Comparison of ENCODE assay signal across 12 cellular contexts in the genomic region with DNA sequence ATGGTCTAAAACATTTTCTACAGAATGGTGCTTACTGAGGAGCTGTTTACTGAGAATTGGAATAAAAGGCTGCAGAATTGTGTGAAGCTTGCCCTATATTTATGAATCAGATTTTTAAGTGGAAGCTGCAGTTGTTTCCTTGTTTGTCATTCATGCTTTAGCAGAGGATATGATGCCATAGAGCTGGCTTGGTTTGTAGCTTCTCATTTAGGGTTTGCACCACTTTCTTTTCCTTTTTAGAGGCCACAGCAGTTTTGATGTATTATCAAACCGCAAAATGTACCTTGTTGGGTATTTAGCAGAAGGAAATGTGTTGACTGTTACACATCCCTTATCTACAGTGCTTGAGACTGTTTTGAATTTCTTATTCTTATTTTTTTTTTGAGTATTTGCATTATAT.
DNase-seq lines count a peak whose midpoint lies in the region; ATAC-seq and TF ChIP-seq lines count a peak whose summit lies in the region.
"Had no signal": no experiment of that assay in that cellular context is flagged by ENCODE, and none has a peak within 500 bp of the region (broad histone marks: within the 10 kb centered on the region; RNA-seq: fewer than 3 reads in every experiment).

No MANE protein-coding gene starts in this region.

- H3K9me2 ChIP-seq in Loucy (replicated peaks; ENCODE audit: low read depth, low read length), result no peaks in the 10 kb centered on the region

- H3K27ac Mint-ChIP-seq in CD8-positive, alpha-beta T cell, result peak overlapping the region; percentile 83
- peak overlapping the region; percentile 29 to 84 for H3K27ac Mint-ChIP-seq in activated naive CD4-positive, alpha-beta T cell treated with anti-CD3 and anti-CD28 coated beads, Interleukin-2, amount 50 U/mL, for 72 hours
- H3K27ac Mint-ChIP-seq in naive thymus-derived CD8-positive, alpha-beta T cell, result peak overlapping the region; percentile 21 to 90 (median 84)
- H3K27ac Mint-ChIP-seq: brain had no signal

- no peaks in the 10 kb centered on the region for H3K27me3 Mint-ChIP-seq in CD8-positive, alpha-beta T cell (ENCODE audit: low read depth)
- H3K27me3 Mint-ChIP-seq in naive thymus-derived CD8-positive, alpha-beta T cell, result no peaks in the 10 kb centered on the region
- H3K27me3 Mint-ChIP-seq: brain had no signal

- no peak overlapping the region for H3K9ac ChIP-seq in Loucy (ENCODE audit: low read depth, low read length, poor library complexity, severe bottlenecking)

- POLR2A ChIA-PET in CD8-positive, alpha-beta T cell (lab: Charles Lee), result interaction anchor here (1.1 to 7.6 kb wide), 3 partner anchors 22 to 66 kb away, joined by 3 to 61 read pairs (median 14); a partner anchor contains a TSS
- POLR2A ChIA-PET in naive thymus-derived CD8-positive, alpha-beta T cell (lab: Charles Lee), result interaction anchor here (1.1 to 4.3 kb wide), 5 partner anchors 28 to 246 kb away, joined by 3 to 42 read pairs (median 5); a partner anchor contains a TSS

- H3K27ac ChIP-seq in CD8-positive, alpha-beta T cell (ENCODE audit: low read depth, low read length), result peak overlapping the region; percentile 15

- H3K4me1 ChIP-seq in CD8-positive, alpha-beta T cell (ENCODE audit: insufficient read depth, low read length), result peaks cover 68% of the 10 kb centered on the region
- H3K4me1 ChIP-seq in Loucy (ENCODE audit: insufficient read depth, low read length, poor library complexity, severe bottlenecking), result peaks cover 26% of the 10 kb centered on the region

- peak; percentile 89 for ATAC-seq in CD8-positive, alpha-beta T cell
- ATAC-seq in activated naive CD4-positive, alpha-beta T cell treated with anti-CD3 and anti-CD28 coated beads, Interleukin-2, amount 50 U/mL, for 72 hours, result peak; percentile 33 to 61
- peak; percentile 81 to 93 for ATAC-seq in naive thymus-derived CD8-positive, alpha-beta T cell

- no peak for TF ChIP-seq CTCF in CD8-positive, alpha-beta T cell (IDR thresholded peaks at IDR 0.05)
- no peak for TF ChIP-seq CTCF in Loucy (conservative IDR thresholded peaks at IDR 0.05; ENCODE audit: low read length)

- peak overlapping the region; percentile 65 for H3K4me3 Mint-ChIP-seq in CD8-positive, alpha-beta T cell
- peak overlapping the region; percentile 27 to 71 (median 53) for H3K4me3 Mint-ChIP-seq in naive thymus-derived CD8-positive, alpha-beta T cell
- H3K4me3 Mint-ChIP-seq: brain had no signal

- H3K36me3 ChIP-seq in CD8-positive, alpha-beta T cell (ENCODE audit: insufficient read depth, low read length), result peaks cover 4% of the 10 kb centered on the region
- peaks cover 50% of the 10 kb centered on the region for H3K36me3 ChIP-seq in Loucy (ENCODE audit: insufficient read depth, low read length)

- no peak overlapping the region for H2AFZ ChIP-seq in Loucy (ENCODE audit: low read length)

- peak in 2 of 7 experiments; percentile 21 to 36 for DNase-seq in CD8-positive, alpha-beta T cell
- DNase-seq in activated naive CD4-positive, alpha-beta T cell treated with anti-CD3 and anti-CD28 coated beads, Interleukin-2, amount 50 U/mL, for 72 hours (ENCODE audit: low spot score in 2 of 2), result no peak
- peak in 6 of 10 donors; percentile 21 to 85 (median 60) for DNase-seq in naive thymus-derived CD8-positive, alpha-beta T cell
- DNase-seq in NCI-H226 (no peak), nucleus accumbens (lab: John Stamatoyannopoulos, UW) (no peak), AG08396 (ENCODE audit: low spot score) (no peak)
- DNase-seq: mesenchymal stem cell, NCI-H1105, NCI-H526 treated with DMSO at 0.1 percent for 48 hours, posterior cingulate gyrus had no signal

- intact Hi-C loops in CD8-positive, alpha-beta T cell (cut with DNase I, micrococcal nuclease), result loop anchor here (1.0 to 2.0 kb wide), 5 partner anchors 8 to 66 kb away; a partner anchor contains a TSS

- peaks cover 64% of the 10 kb centered on the region for H3K4me1 Mint-ChIP-seq in CD8-positive, alpha-beta T cell (ENCODE audit: low read depth)
- H3K4me1 Mint-ChIP-seq in naive thymus-derived CD8-positive, alpha-beta T cell, result peaks cover 19 to 62% (median 59%) of the 10 kb centered on the region in 4 donors
- H3K4me1 Mint-ChIP-seq: brain had no signal

- no peaks in the 10 kb centered on the region for H3K27me3 ChIP-seq in CD8-positive, alpha-beta T cell (ENCODE audit: insufficient read depth, low read length)
- no peaks in the 10 kb centered on the region for H3K27me3 ChIP-seq in Loucy (ENCODE audit: insufficient read depth, low read length, poor library complexity, severe bottlenecking)

- H3K4me3 ChIP-seq in CD8-positive, alpha-beta T cell (ENCODE audit: low read depth, low read length), result no peak overlapping the region
- H3K4me3 ChIP-seq in Loucy (ENCODE audit: low read length, poor library complexity, severe bottlenecking), result peak overlapping the region; percentile 17

- H3K36me3 Mint-ChIP-seq in CD8-positive, alpha-beta T cell, result peaks cover 38% of the 10 kb centered on the region
- H3K36me3 Mint-ChIP-seq in activated naive CD4-positive, alpha-beta T cell treated with anti-CD3 and anti-CD28 coated beads, Interleukin-2, amount 50 U/mL, for 72 hours, result peaks cover 14 to 28% of the 10 kb centered on the region in 2 donors
- H3K36me3 Mint-ChIP-seq in naive thymus-derived CD8-positive, alpha-beta T cell, result peaks cover 21 to 43% (median 28%) of the 10 kb centered on the region in 3 donors

- peaks cover 17% of the 10 kb centered on the region for H4K20me1 ChIP-seq in Loucy (ENCODE audit: insufficient read depth, low read length, poor library complexity, severe bottlenecking)

- no peaks in the 10 kb centered on the region for H3K9me3 ChIP-seq in CD8-positive, alpha-beta T cell (ENCODE audit: low read length)
- peaks cover 3% of the 10 kb centered on the region; the same call in 1 of the 2 replicates for H3K9me3 ChIP-seq in Loucy (ENCODE audit: insufficient read depth, low read depth, low read length)

- H3F3A ChIP-seq in Loucy (ENCODE audit: low read depth), result peaks cover 5% of the 10 kb centered on the region; the same call in 1 of the 2 replicates

- peaks cover under 1% of the 10 kb centered on the region for H3K9me3 Mint-ChIP-seq in CD8-positive, alpha-beta T cell
- H3K9me3 Mint-ChIP-seq in activated naive CD4-positive, alpha-beta T cell treated with anti-CD3 and anti-CD28 coated beads, Interleukin-2, amount 50 U/mL, for 72 hours, result peaks cover 0 to 15% of the 10 kb centered on the region in 2 donors
- H3K9me3 Mint-ChIP-seq in naive thymus-derived CD8-positive, alpha-beta T cell, result peaks cover 0 to 8% (median 1%) of the 10 kb centered on the region in 9 donors

- H3K4me2 ChIP-seq in Loucy (ENCODE audit: low read depth, low read length, poor library complexity, severe bottlenecking), result peak overlapping the region; percentile 58

- peaks cover 15% of the 10 kb centered on the region for H3K79me2 ChIP-seq in Loucy (ENCODE audit: insufficient read depth, low read length)

- CTCF ChIA-PET in CD8-positive, alpha-beta T cell (lab: Charles Lee), result interaction anchor here (0.8 to 14.4 kb wide), 6 partner anchors 8 to 95 kb away, joined by 3 to 283 read pairs (median 4); no protein-coding TSS in a partner anchor

Comparison
In these comparisons a context has a peak if more than half of its experiments do, and no peak if none do; other contexts are left out.
1. DNase-seq: peak in naive thymus-derived CD8-positive, alpha-beta T cell (6 of 10); none in activated naive CD4-positive, alpha-beta T cell treated with anti-CD3 and anti-CD28 coated beads, Interleukin-2, amount 50 U/mL, for 72 hours (0 of 2), NCI-H226 (single experiment), nucleus accumbens (0 of 56) and AG08396 (single experiment).
2. Peak in every context shown above with its lines, with median percentiles within 50 percentile points of each other: ATAC-seq and H3K27ac Mint-ChIP-seq.